In genomic region chr2:149122521-149122920, GRCh38 we compare ENCODE assay signal across 26 cellular contexts.
"Had no signal": no experiment of that assay in that cellular context is flagged by ENCODE, and none has a peak within 500 bp of the region (broad histone marks: within the 10 kb centered on the region; RNA-seq: fewer than 3 reads in every experiment).

No MANE protein-coding gene starts in this region.

- H3K27ac Mint-ChIP-seq: natural killer cell; nephron progenitor cell; neural progenitor cell; stimulated activated naive B cell treated with anti-CD40 and anti-IgM and Interleukin-4, amounts not matched to agents 10 μg/mL and 1 μg/mL and 100 μg/mL, for 72 hours had no signal

- H3K9me3 ChIP-seq: left ventricle myocardium inferior, neutrophil, stomach, testis, thyroid gland, uterus had no signal

- H3K4me3 ChIP-seq: left ventricle myocardium inferior, lung, neural progenitor cell, stomach, testis, thyroid gland, uterus had no signal

- H3K9me3 Mint-ChIP-seq: natural killer cell; nephron progenitor cell; neural progenitor cell; stimulated activated naive B cell treated with anti-CD40 and anti-IgM and Interleukin-4, amounts not matched to agents 10 μg/mL and 1 μg/mL and 100 μg/mL, for 72 hours had no signal

- DNase-seq: head of caudate nucleus; hippocampal formation; kidney; left colon; left ventricle myocardium inferior; naive B cell; natural killer cell; nephron progenitor cell; occipital lobe; retina; right cardiac atrium; stimulated activated CD4-positive, alpha-beta T cell treated with anti-CD3 and anti-CD28 coated beads, Interleukin-12 subunit alpha, Interleukin-12 subunit beta, amount 100 ng/mL, for 4 hours; stimulated activated CD4-positive, alpha-beta T cell treated with anti-CD3 and anti-CD28 coated beads, Interleukin-15, amount 100 ng/mL, for 24 hours; stimulated activated CD4-positive, alpha-beta T cell treated with anti-CD3 and anti-CD28 coated beads, Interleukin-2, amount 100 ng/mL, for 24 hours; stimulated activated CD4-positive, alpha-beta T cell treated with anti-CD3 and anti-CD28 coated beads, Interleukin-4, amount 100 ng/mL, for 1 hour; stimulated activated naive B cell treated with anti-CD40 and anti-IgM and Interleukin-4, amounts not matched to agents 10 μg/mL and 1 μg/mL and 100 μg/mL, for 72 hours; stimulated activated naive CD8-positive, alpha-beta T cell treated with anti-CD3 and anti-CD28 coated beads, Interleukin-15, Interleukin-2, amounts not matched to agents 100 U/mL and 50 U/mL, for 24 hours; stomach; testis; thyroid gland; uterus had no signal

- H3K4me3 Mint-ChIP-seq: naive B cell; natural killer cell; nephron progenitor cell; neural progenitor cell; stimulated activated naive B cell treated with anti-CD40 and anti-IgM and Interleukin-4, amounts not matched to agents 10 μg/mL and 1 μg/mL and 100 μg/mL, for 72 hours had no signal

- ATAC-seq: left colon; natural killer cell; right cardiac atrium; sciatic nerve; stimulated activated naive B cell treated with anti-CD40 and anti-IgM and Interleukin-4, amounts not matched to agents 10 μg/mL and 1 μg/mL and 100 μg/mL, for 72 hours; stimulated activated naive CD8-positive, alpha-beta T cell treated with anti-CD3 and anti-CD28 coated beads, Interleukin-15, Interleukin-2, amounts not matched to agents 100 U/mL and 50 U/mL, for 24 hours had no signal

- H3K4me1 Mint-ChIP-seq: naive B cell; natural killer cell; stimulated activated naive B cell treated with anti-CD40 and anti-IgM and Interleukin-4, amounts not matched to agents 10 μg/mL and 1 μg/mL and 100 μg/mL, for 72 hours had no signal

- H3K4me1 ChIP-seq: left ventricle myocardium inferior, testis, thyroid gland, uterus had no signal

- H3K36me3 Mint-ChIP-seq: naive B cell, natural killer cell, neural progenitor cell had no signal

- H3K27me3 ChIP-seq: stomach, testis, thyroid gland, uterus had no signal

- H2AFZ ChIP-seq: neural progenitor cell, parathyroid adenoma had no signal

- H3K4me2 ChIP-seq: neural progenitor cell had no signal

- FAIRE-seq: kidney had no signal

- H3K9ac ChIP-seq: neural progenitor cell, parathyroid adenoma had no signal

- H3K79me2 ChIP-seq: parathyroid adenoma had no signal

- H3K36me3 ChIP-seq: left ventricle myocardium inferior, neural progenitor cell, neutrophil, stomach, thyroid gland, uterus had no signal

- H3K27ac ChIP-seq: left ventricle myocardium inferior, neural progenitor cell, neutrophil, parathyroid adenoma, testis, thyroid gland, uterus had no signal
